Comparison of ENCODE assay signal across 1 cellular context in genomic region chr6:41741625-41742490, GRCh38.
TF ChIP-seq lines count a peak whose summit lies in the region.

No MANE protein-coding gene starts in this region.

TF ChIP-seq in HepG2, 621 proteins besides CTCF, POLR2A, EP300 and RAD21 (continued from another document and continues in another):
- TF ChIP-seq, protein P1, sequence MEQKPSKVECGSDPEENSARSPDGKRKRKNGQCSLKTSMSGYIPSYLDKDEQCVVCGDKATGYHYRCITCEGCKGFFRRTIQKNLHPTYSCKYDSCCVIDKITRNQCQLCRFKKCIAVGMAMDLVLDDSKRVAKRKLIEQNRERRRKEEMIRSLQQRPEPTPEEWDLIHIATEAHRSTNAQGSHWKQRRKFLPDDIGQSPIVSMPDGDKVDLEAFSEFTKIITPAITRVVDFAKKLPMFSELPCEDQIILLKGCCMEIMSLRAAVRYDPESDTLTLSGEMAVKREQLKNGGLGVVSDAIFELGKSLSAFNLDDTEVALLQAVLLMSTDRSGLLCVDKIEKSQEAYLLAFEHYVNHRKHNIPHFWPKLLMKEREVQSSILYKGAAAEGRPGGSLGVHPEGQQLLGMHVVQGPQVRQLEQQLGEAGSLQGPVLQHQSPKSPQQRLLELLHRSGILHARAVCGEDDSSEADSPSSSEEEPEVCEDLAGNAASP (CRISPR knock-in tag; IDR thresholded peaks at IDR 0.05; ENCODE audit: borderline replicate concordance): peak; percentile 42; the same call in 1 of the 2 replicates
- TF ChIP-seq RORA (CRISPR knock-in tag; IDR thresholded peaks at IDR 0.05): no peak
- TF ChIP-seq, protein P2, sequence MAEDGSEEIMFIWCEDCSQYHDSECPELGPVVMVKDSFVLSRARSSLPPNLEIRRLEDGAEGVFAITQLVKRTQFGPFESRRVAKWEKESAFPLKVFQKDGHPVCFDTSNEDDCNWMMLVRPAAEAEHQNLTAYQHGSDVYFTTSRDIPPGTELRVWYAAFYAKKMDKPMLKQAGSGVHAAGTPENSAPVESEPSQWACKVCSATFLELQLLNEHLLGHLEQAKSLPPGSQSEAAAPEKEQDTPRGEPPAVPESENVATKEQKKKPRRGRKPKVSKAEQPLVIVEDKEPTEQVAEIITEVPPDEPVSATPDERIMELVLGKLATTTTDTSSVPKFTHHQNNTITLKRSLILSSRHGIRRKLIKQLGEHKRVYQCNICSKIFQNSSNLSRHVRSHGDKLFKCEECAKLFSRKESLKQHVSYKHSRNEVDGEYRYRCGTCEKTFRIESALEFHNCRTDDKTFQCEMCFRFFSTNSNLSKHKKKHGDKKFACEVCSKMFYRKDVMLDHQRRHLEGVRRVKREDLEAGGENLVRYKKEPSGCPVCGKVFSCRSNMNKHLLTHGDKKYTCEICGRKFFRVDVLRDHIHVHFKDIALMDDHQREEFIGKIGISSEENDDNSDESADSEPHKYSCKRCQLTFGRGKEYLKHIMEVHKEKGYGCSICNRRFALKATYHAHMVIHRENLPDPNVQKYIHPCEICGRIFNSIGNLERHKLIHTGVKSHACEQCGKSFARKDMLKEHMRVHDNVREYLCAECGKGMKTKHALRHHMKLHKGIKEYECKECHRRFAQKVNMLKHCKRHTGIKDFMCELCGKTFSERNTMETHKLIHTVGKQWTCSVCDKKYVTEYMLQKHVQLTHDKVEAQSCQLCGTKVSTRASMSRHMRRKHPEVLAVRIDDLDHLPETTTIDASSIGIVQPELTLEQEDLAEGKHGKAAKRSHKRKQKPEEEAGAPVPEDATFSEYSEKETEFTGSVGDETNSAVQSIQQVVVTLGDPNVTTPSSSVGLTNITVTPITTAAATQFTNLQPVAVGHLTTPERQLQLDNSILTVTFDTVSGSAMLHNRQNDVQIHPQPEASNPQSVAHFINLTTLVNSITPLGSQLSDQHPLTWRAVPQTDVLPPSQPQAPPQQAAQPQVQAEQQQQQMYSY (CRISPR knock-in tag; IDR thresholded peaks at IDR 0.05): no peak
- peak; percentile 6; the same call in 1 of the 2 replicates for TF ChIP-seq SKIL (CRISPR knock-in tag; IDR thresholded peaks at IDR 0.05; ENCODE audit: borderline replicate concordance)
- peak; percentile 40; the same call in 1 of the 2 replicates for TF ChIP-seq ZNF350 (CRISPR knock-in tag; IDR thresholded peaks at IDR 0.05; ENCODE audit: borderline replicate concordance, low read depth)
- peak; percentile 70 for TF ChIP-seq NR2F6 (IDR thresholded peaks at IDR 0.05)
- TF ChIP-seq NR2F6 (CRISPR knock-in tag; IDR thresholded peaks at IDR 0.05): peak; percentile 75
- 0 out of 2 replicates have a peak, but pooled peaks have one; percentile 51 for TF ChIP-seq ZNF12 (CRISPR knock-in tag; IDR thresholded peaks at IDR 0.05)
- TF ChIP-seq EZH2 (conservative IDR thresholded peaks at IDR 0.05; ENCODE audit: low read depth, low read length): no peak
- TF ChIP-seq NFIC (IDR thresholded peaks at IDR 0.05; ENCODE audit: low read length): no peak
- TF ChIP-seq ZNF557 (CRISPR knock-in tag; IDR thresholded peaks at IDR 0.05): no peak
- TF ChIP-seq ZBTB7A (CRISPR knock-in tag; IDR thresholded peaks at IDR 0.05): no peak
- no peak for TF ChIP-seq JUN (CRISPR knock-in tag; IDR thresholded peaks at IDR 0.05)
- TF ChIP-seq NCOR1 (IDR thresholded peaks at IDR 0.05; ENCODE audit: borderline replicate concordance, low read length): peak; percentile 63; the same call in 1 of the 2 replicates
- TF ChIP-seq, protein P3, sequence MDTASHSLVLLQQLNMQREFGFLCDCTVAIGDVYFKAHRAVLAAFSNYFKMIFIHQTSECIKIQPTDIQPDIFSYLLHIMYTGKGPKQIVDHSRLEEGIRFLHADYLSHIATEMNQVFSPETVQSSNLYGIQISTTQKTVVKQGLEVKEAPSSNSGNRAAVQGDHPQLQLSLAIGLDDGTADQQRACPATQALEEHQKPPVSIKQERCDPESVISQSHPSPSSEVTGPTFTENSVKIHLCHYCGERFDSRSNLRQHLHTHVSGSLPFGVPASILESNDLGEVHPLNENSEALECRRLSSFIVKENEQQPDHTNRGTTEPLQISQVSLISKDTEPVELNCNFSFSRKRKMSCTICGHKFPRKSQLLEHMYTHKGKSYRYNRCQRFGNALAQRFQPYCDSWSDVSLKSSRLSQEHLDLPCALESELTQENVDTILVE (CRISPR knock-in tag; IDR thresholded peaks at IDR 0.05): 0 out of 2 replicates have a peak, but pooled peaks have one; percentile 18
- peak; percentile 56 for TF ChIP-seq MAX (IDR thresholded peaks at IDR 0.05)
- TF ChIP-seq ZMYM3 (CRISPR knock-in tag; IDR thresholded peaks at IDR 0.05): no peak
- no peak for TF ChIP-seq THAP7 (CRISPR knock-in tag; IDR thresholded peaks at IDR 0.05)
- peak; percentile 54; the same call in 1 of the 2 replicates for TF ChIP-seq RXRB (CRISPR knock-in tag; IDR thresholded peaks at IDR 0.05; ENCODE audit: borderline replicate concordance)
- TF ChIP-seq SMAD3 (CRISPR knock-in tag; IDR thresholded peaks at IDR 0.05): no peak
- no peak for TF ChIP-seq ZFP37 (CRISPR knock-in tag; IDR thresholded peaks at IDR 0.05; ENCODE audit: borderline replicate concordance)
- TF ChIP-seq SP140L (CRISPR knock-in tag; IDR thresholded peaks at IDR 0.05; ENCODE audit: borderline replicate concordance): no peak
- TF ChIP-seq GABPB1 (CRISPR knock-in tag; IDR thresholded peaks at IDR 0.05): peak; percentile 9
- no peak for TF ChIP-seq MLXIP (CRISPR knock-in tag; IDR thresholded peaks at IDR 0.05; ENCODE audit: borderline replicate concordance)
- TF ChIP-seq, protein P4, sequence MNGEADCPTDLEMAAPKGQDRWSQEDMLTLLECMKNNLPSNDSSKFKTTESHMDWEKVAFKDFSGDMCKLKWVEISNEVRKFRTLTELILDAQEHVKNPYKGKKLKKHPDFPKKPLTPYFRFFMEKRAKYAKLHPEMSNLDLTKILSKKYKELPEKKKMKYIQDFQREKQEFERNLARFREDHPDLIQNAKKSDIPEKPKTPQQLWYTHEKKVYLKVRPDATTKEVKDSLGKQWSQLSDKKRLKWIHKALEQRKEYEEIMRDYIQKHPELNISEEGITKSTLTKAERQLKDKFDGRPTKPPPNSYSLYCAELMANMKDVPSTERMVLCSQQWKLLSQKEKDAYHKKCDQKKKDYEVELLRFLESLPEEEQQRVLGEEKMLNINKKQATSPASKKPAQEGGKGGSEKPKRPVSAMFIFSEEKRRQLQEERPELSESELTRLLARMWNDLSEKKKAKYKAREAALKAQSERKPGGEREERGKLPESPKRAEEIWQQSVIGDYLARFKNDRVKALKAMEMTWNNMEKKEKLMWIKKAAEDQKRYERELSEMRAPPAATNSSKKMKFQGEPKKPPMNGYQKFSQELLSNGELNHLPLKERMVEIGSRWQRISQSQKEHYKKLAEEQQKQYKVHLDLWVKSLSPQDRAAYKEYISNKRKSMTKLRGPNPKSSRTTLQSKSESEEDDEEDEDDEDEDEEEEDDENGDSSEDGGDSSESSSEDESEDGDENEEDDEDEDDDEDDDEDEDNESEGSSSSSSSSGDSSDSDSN (CRISPR knock-in tag; IDR thresholded peaks at IDR 0.05): peak; percentile 40; the same call in 1 of the 2 replicates
- TF ChIP-seq GABPA (IDR thresholded peaks at IDR 0.05; ENCODE audit: low read depth, low read length): no peak
- peak; percentile 46; the same call in 1 of the 2 replicates for TF ChIP-seq GABPA (CRISPR knock-in tag; IDR thresholded peaks at IDR 0.05; ENCODE audit: low read depth)
- TF ChIP-seq SNAPC5 (CRISPR knock-in tag; IDR thresholded peaks at IDR 0.05; ENCODE audit: borderline replicate concordance): 0 out of 2 replicates have a peak, but pooled peaks have one; percentile 23
- TF ChIP-seq CREM (IDR thresholded peaks at IDR 0.05): peak; percentile 50
- TF ChIP-seq CREM (CRISPR knock-in tag; IDR thresholded peaks at IDR 0.05): no peak
- TF ChIP-seq ATAD3A (CRISPR knock-in tag; IDR thresholded peaks at IDR 0.05): no peak
- no peak for TF ChIP-seq GATA4 (IDR thresholded peaks at IDR 0.05; ENCODE audit: borderline replicate concordance, low read depth)
- TF ChIP-seq NR3C1 (CRISPR knock-in tag; IDR thresholded peaks at IDR 0.05): no peak
- no peak for TF ChIP-seq ATF1 (CRISPR knock-in tag; IDR thresholded peaks at IDR 0.05)
- no peak for TF ChIP-seq ZNF607 (CRISPR knock-in tag; IDR thresholded peaks at IDR 0.05; ENCODE audit: borderline replicate concordance)
- TF ChIP-seq THAP11 (CRISPR knock-in tag; IDR thresholded peaks at IDR 0.05): peak; percentile 72; the same call in 1 of the 2 replicates
- TF ChIP-seq KLF6 (CRISPR knock-in tag; IDR thresholded peaks at IDR 0.05): no peak; the same call in 1 of the 2 replicates
- no peak for TF ChIP-seq LCORL (IDR thresholded peaks at IDR 0.05)
- TF ChIP-seq LCORL (CRISPR knock-in tag; IDR thresholded peaks at IDR 0.05): peak; percentile 86
- TF ChIP-seq ZNF644 (CRISPR knock-in tag; IDR thresholded peaks at IDR 0.05; ENCODE audit: low read depth): 0 out of 2 replicates have a peak, but pooled peaks have one; percentile 71
- no peak for TF ChIP-seq ZBTB33 (CRISPR knock-in tag; IDR thresholded peaks at IDR 0.05)
- peak; percentile 59 for TF ChIP-seq HOXA3 (CRISPR knock-in tag; IDR thresholded peaks at IDR 0.05)
- peak; percentile 87 for TF ChIP-seq HNF4A (CRISPR knock-in tag; IDR thresholded peaks at IDR 0.05)
- TF ChIP-seq ZBTB7B (CRISPR knock-in tag; IDR thresholded peaks at IDR 0.05): peak; percentile 69; the same call in 1 of the 2 replicates
- TF ChIP-seq ZNF605 (CRISPR knock-in tag; IDR thresholded peaks at IDR 0.05): peak; percentile 69
- no peak for TF ChIP-seq RARG (CRISPR knock-in tag; IDR thresholded peaks at IDR 0.05; ENCODE audit: low read depth)
- no peak for TF ChIP-seq ZFP90 (CRISPR knock-in tag; IDR thresholded peaks at IDR 0.05; ENCODE audit: borderline replicate concordance)
- TF ChIP-seq NPAS2 (CRISPR knock-in tag; IDR thresholded peaks at IDR 0.05; ENCODE audit: borderline replicate concordance): no peak
- no peak for TF ChIP-seq ZNF614 (CRISPR knock-in tag; IDR thresholded peaks at IDR 0.05; ENCODE audit: borderline replicate concordance)
- peak; percentile 45; the same call in 1 of the 2 replicates for TF ChIP-seq KDM2A (CRISPR knock-in tag; IDR thresholded peaks at IDR 0.05; ENCODE audit: borderline replicate concordance, low read depth)
- 0 out of 2 replicates have a peak, but pooled peaks have one; percentile 4 for TF ChIP-seq MIXL1 (CRISPR knock-in tag; IDR thresholded peaks at IDR 0.05)
- no peak for TF ChIP-seq SMAD9 (CRISPR knock-in tag; IDR thresholded peaks at IDR 0.05)
- no peak for TF ChIP-seq ZNF468 (CRISPR knock-in tag; IDR thresholded peaks at IDR 0.05)
- no peak for TF ChIP-seq ZNF674 (CRISPR knock-in tag; IDR thresholded peaks at IDR 0.05; ENCODE audit: low read depth)
- no peak for TF ChIP-seq ZNF484 (CRISPR knock-in tag; IDR thresholded peaks at IDR 0.05; ENCODE audit: borderline replicate concordance, low read depth)
- TF ChIP-seq RELA (CRISPR knock-in tag; IDR thresholded peaks at IDR 0.05): no peak
